Comparison of ENCODE assay signal across 5 cellular contexts in genomic region chrY:24107316-24107715, GRCh38. TPM values are rescaled to one million over a fixed set of nuclear protein-coding genes. Genes with fewer than 3 reads are reported as not detected.
"Had no signal": no experiment of that assay in that cellular context is flagged by ENCODE, and none has a peak within 500 bp of the region (broad histone marks: within the 10 kb centered on the region; RNA-seq: fewer than 3 reads in every experiment).

No MANE protein-coding gene starts in this region.

RNA-seq across cellular contexts. Expression of gene CDY1B, which starts 59.5 kb away (rescaled TPM):
- total RNA-seq: HepG2, HT-29, HT1080, IMR-90, K562 had no signal
